In the genomic region with DNA sequence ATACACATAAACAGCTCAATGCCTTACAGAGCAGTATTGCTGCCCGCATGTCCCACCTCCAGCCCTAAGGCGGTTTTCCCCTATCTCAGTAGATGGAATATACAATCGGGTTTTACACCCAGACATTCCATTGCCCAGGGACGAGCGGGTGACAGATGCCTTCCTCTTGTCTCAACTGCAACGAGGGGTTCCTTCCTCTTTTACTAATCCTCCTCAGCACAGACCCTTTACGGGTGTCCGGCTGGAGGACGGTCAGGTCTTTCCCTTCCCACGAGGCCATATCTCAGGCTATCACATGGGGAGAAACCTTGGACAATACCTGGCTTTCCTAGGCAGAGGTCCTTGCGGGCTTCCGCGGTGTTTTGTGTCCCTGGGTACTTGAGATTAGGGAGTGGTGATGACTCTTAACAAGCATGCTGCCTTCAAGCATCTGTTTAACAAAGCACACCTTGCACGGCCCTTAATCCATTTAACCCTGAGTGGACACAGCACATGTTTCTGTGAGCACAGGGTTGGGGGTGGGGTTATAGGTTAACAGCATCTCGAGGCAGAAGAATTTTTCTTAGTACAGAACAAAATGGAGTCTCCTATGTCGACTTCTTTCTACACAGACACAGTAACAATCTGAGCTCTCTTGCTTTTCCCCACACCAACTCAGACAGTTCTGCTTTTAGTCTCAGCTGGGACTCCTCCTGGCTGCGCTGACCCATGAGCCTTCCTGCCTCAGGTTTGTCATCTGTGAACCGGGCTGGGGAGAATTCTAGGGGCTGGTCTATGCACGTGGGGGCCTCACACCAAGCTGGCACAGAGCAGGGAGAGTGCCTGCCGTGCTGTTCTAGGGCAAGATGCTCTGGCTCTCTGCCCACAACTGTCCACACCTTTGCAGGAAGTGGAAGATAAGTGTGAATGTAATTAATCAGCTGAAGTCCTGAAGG, we compare ENCODE assay signal across 14 cellular contexts. TPM values are rescaled to one million over a fixed set of nuclear protein-coding genes. Genes with fewer than 3 reads are reported as not detected.
DNase-seq lines count a peak whose midpoint lies in the region; ATAC-seq and TF ChIP-seq lines count a peak whose summit lies in the region.
"Not testable (repeated sequence)": the region's sequence is repeated elsewhere in the genome, so short reads cannot be mapped to it uniquely, and the experiment has no call there.
"Had no signal": no experiment of that assay in that cellular context is flagged by ENCODE, and none has a peak within 500 bp of the region (broad histone marks: within the 10 kb centered on the region; RNA-seq: fewer than 3 reads in every experiment).

No MANE protein-coding gene starts in this region.

- POLR2A ChIA-PET in OCI-LY7 (lab: Charles Lee) = interaction anchor here (0.6 kb wide), 1 partner anchor 48 kb away, joined by 3 read pairs; no protein-coding TSS in a partner anchor

- H3K9ac ChIP-seq in Karpas-422 (ENCODE audit: low read length) = peak overlapping the region; percentile 11

- H3K4me1 ChIP-seq in Karpas-422 (ENCODE audit: low read length) (peaks cover 22% of the 10 kb centered on the region), OCI-LY7 (ENCODE audit: insufficient read depth, low read length, poor library complexity, severe bottlenecking) (peaks cover 11% of the 10 kb centered on the region)
- H3K4me1 ChIP-seq in mucosa of descending colon (ENCODE audit: low read depth) = not testable (repeated sequence)

- BruUV-seq in OCI-LY7 (replicated peaks; lab: Mats Ljungman, UMichigan) = not testable (repeated sequence)

- intact Hi-C loops in OCI-LY7 (cut with micrococcal nuclease; ENCODE audit: unreplicated experiment); mucosa of descending colon (cut with DNase I, micrococcal nuclease): not testable (repeated sequence)

- not testable (repeated sequence) for H3K27me3 Mint-ChIP-seq in stimulated activated memory B cell treated with anti-CD40 and anti-IgM and Interleukin-4, amounts not matched to agents 10 μg/mL and 1 μg/mL and 100 μg/mL, for 72 hours

- peak overlapping the region; percentile 25; the same call in 1 of the 2 replicates for H2AFZ ChIP-seq in Karpas-422 (ENCODE audit: low read length)
- not testable (repeated sequence) for H2AFZ ChIP-seq in OCI-LY7 (ENCODE audit: low read length)

- CTCF ChIA-PET in OCI-LY7 (lab: Charles Lee; ENCODE audit: unreplicated experiment) = not testable (repeated sequence)

- DNase-seq in DMS79 treated with DMSO at 0.1 percent for 48 hours (lab: John Stamatoyannopoulos, UW) (peak; percentile 70), Karpas-422 (peak; percentile 68), NCI-H510A treated with DMSO at 0.1 percent for 48 hours (lab: John Stamatoyannopoulos, UW) (peak; percentile 18), OCI-LY7 (ENCODE audit: low spot score) (peak; percentile 16), WERI-Rb-1 (peak; percentile 65), glomerular visceral epithelial cell (ENCODE audit: extremely low spot score) (peak; percentile 24)
- not testable (repeated sequence) for DNase-seq in mucosa of descending colon

- not testable (repeated sequence) for TF ChIP-seq CTCF in OCI-LY7 (conservative IDR thresholded peaks at IDR 0.05; ENCODE audit: low read length); WERI-Rb-1 (IDR thresholded peaks at IDR 0.05; ENCODE audit: low read depth, low read length); mucosa of descending colon (IDR thresholded peaks at IDR 0.05)

- not testable (repeated sequence) for H3K27me3 ChIP-seq in Karpas-422 (ENCODE audit: low read length); WERI-Rb-1 (ENCODE audit: insufficient read depth, low read depth, severe bottlenecking)

- H3K27ac ChIP-seq in Karpas-422 (ENCODE audit: low read length) = peak overlapping the region; percentile 7; the same call in 1 of the 2 replicates
- not testable (repeated sequence) for H3K27ac ChIP-seq in OCI-LY7 (ENCODE audit: low read depth, low read length, poor library complexity, severe bottlenecking)
- H3K27ac ChIP-seq in WERI-Rb-1 = peak overlapping the region; percentile 73

- peaks cover 35% of the 10 kb centered on the region for H3K4me1 Mint-ChIP-seq in stimulated activated memory B cell treated with anti-CD40 and anti-IgM and Interleukin-4, amounts not matched to agents 10 μg/mL and 1 μg/mL and 100 μg/mL, for 72 hours

- peak overlapping the region; percentile 21; the same call in 1 of the 2 replicates for H3K4me3 ChIP-seq in Karpas-422 (ENCODE audit: low read length)
- H3K4me3 ChIP-seq in OCI-LY7 (ENCODE audit: low read depth, low read length, poor library complexity, severe bottlenecking); WERI-Rb-1 (ENCODE audit: low read depth, low read length); mucosa of descending colon: not testable (repeated sequence)

- H3K27ac Mint-ChIP-seq in stimulated activated memory B cell treated with anti-CD40 and anti-IgM and Interleukin-4, amounts not matched to agents 10 μg/mL and 1 μg/mL and 100 μg/mL, for 72 hours = peak overlapping the region; percentile 72

- H3K36me3 Mint-ChIP-seq in stimulated activated memory B cell treated with anti-CD40 and anti-IgM and Interleukin-4, amounts not matched to agents 10 μg/mL and 1 μg/mL and 100 μg/mL, for 72 hours = not testable (repeated sequence)

- H3K79me2 ChIP-seq in Karpas-422 (ENCODE audit: low read length); OCI-LY7 (ENCODE audit: insufficient read depth, low read depth, low read length): not testable (repeated sequence)

- H3K9me3 ChIP-seq in Karpas-422 (ENCODE audit: low read length); OCI-LY7 (ENCODE audit: low read length); WERI-Rb-1 (ENCODE audit: severe bottlenecking); mucosa of descending colon: not testable (repeated sequence)

- peak overlapping the region; percentile 43 for H3K4me2 ChIP-seq in Karpas-422 (ENCODE audit: low read depth, low read length, poor library complexity, severe bottlenecking)
- H3K4me2 ChIP-seq in OCI-LY7 (ENCODE audit: low read length) = not testable (repeated sequence)

- peak; percentile 15 for ATAC-seq in mucosa of descending colon
- ATAC-seq in stimulated activated memory B cell treated with anti-CD40 and anti-IgM and Interleukin-4, amounts not matched to agents 10 μg/mL and 1 μg/mL and 100 μg/mL, for 72 hours = peak; percentile 53

- H3K9me3 Mint-ChIP-seq in stimulated activated memory B cell treated with anti-CD40 and anti-IgM and Interleukin-4, amounts not matched to agents 10 μg/mL and 1 μg/mL and 100 μg/mL, for 72 hours = not testable (repeated sequence)

- H3K36me3 ChIP-seq in Karpas-422 (ENCODE audit: insufficient read depth, low read length); OCI-LY7 (ENCODE audit: insufficient read depth, low read length); WERI-Rb-1; mucosa of descending colon (ENCODE audit: low read depth): not testable (repeated sequence)

- H4K20me1 ChIP-seq in Karpas-422 (ENCODE audit: insufficient read depth, low read depth, low read length); OCI-LY7 (ENCODE audit: insufficient read depth, low read length): not testable (repeated sequence)

- H3K4me3 Mint-ChIP-seq in stimulated activated memory B cell treated with anti-CD40 and anti-IgM and Interleukin-4, amounts not matched to agents 10 μg/mL and 1 μg/mL and 100 μg/mL, for 72 hours = peak overlapping the region; percentile 28

- H3K9me2 ChIP-seq in Karpas-422 (replicated peaks; ENCODE audit: insufficient read depth, low read length); OCI-LY7 (ENCODE audit: insufficient read depth, low read length): not testable (repeated sequence)

RNA-seq across cellular contexts. Expression of a gene that starts 6.1 kb away (rescaled TPM):
- total RNA-seq in Karpas-422 (2014; rRNA removed; shearing (Covaris generic); ENCODE audit: low replicate concordance) = 29.4 and 83.8 TPM in 2 replicates
- total RNA-seq in OCI-LY7 (2014; rRNA removed; shearing (Covaris generic)) = 34.8 and 37.4 TPM in 2 replicates
- total RNA-seq in OCI-LY7 (2022) (14.6 and 18.1 TPM in 2 replicates), mucosa of descending colon (10 to 100 TPM; 19.6 to 28.2 (median 28.1) TPM)

RNA-seq across cellular contexts. Expression of a gene that starts 10.8 kb away (rescaled TPM):
- not detected in 2 replicates for total RNA-seq in Karpas-422 (2014; rRNA removed; shearing (Covaris generic); ENCODE audit: low replicate concordance)
- total RNA-seq in OCI-LY7 (2014; rRNA removed; shearing (Covaris generic)) = 0.44 TPM in 1 of 2 replicates, not detected in the other
- total RNA-seq in OCI-LY7 (2022) (not detected in 2 replicates), mucosa of descending colon (under 1 TPM in 1 of 3 donors, not detected in 2; 0.17 TPM)
- total RNA-seq: aorta; CD4-positive, alpha-beta memory T cell; dermis microvascular lymphatic vessel endothelial cell; heart left ventricle; IMR-90; thoracic aorta had no signal
